16 cellular contexts compared by ENCODE assay signal in the genomic region with DNA sequence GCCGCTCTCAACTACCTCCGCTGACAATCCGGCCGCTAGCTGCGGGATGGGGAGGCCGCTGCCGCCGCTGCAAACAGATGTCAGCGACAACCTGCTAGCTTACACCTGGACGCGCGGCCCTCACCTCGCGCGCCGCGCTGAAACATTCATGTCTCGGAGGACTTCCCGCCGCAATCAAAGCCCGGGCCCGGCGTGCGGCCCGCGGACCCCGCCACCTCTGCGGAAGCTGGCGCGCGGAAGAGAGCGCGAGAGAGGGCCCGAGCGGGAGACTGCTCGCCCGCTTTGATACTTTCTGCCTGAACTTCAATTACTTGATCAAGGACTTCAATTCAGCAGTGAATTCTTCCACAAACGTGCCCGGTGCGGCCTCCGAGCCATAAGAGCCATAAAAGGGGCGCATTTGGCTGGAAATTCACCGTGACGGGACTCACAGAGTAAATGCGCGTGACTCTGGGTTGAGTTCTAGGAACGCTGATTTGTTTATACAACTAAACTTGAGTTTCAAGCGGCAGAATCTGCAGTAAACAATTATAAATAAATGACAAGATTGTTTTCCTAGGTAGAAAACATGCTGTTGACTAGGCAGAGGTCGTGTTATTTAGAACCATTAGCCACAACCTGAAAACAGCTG.
DNase-seq lines count a peak whose midpoint lies in the region; ATAC-seq, FAIRE-seq and TF ChIP-seq lines count a peak whose summit lies in the region.
"Had no signal": no experiment of that assay in that cellular context is flagged by ENCODE, and none has a peak within 500 bp of the region (broad histone marks: within the 10 kb centered on the region; RNA-seq: fewer than 3 reads in every experiment).

No MANE protein-coding gene starts in this region.

- peaks cover 17% of the 10 kb centered on the region for H3K36me3 Mint-ChIP-seq in activated naive CD4-positive, alpha-beta T cell treated with anti-CD3 and anti-CD28 coated beads for 36 hours (ENCODE audit: low read depth)
- H3K36me3 Mint-ChIP-seq: natural killer cell had no signal

- no peaks in the 10 kb centered on the region for H3K27me3 Mint-ChIP-seq in activated naive CD4-positive, alpha-beta T cell treated with anti-CD3 and anti-CD28 coated beads for 36 hours (ENCODE audit: low read depth)
- H3K27me3 Mint-ChIP-seq: activated naive CD4-positive, alpha-beta T cell treated with anti-CD3 and anti-CD28 coated beads, Interleukin-2, amount 50 U/mL, for 24 hours had no signal

- FAIRE-seq in H1 (lab: Jason Lieb, UNC) = no peak
- FAIRE-seq: H54 had no signal

- H2BK120ac ChIP-seq in H1 (replicated peaks; ENCODE audit: low read depth, low read length) = no peak overlapping the region

- peak in 1 of 2 experiments; percentile 77 for DNase-seq in H1 (ENCODE audit: low read depth in 1 of 2, low spot score in 2 of 2)
- DNase-seq in islet precursor cell = peak; percentile 79
- DNase-seq in NCI-H1694 (lab: John Stamatoyannopoulos, UW) = no peak
- DNase-seq in DMS53 treated with DMSO at 0.1 percent for 48 hours (lab: John Stamatoyannopoulos, UW; ENCODE audit: unreplicated experiment) = no peak
- DNase-seq in activated naive CD4-positive, alpha-beta T cell treated with anti-CD3 and anti-CD28 coated beads for 36 hours = no peak
- DNase-seq: DMS 273 treated with DMSO at 0.1 percent for 48 hours; left cardiac atrium; natural killer cell; NK-92 treated with Interleukin-12 subunit alpha and Interleukin-12 subunit beta, amount 100 ng/mL, for 24 hours; stimulated activated CD4-positive, alpha-beta T cell treated with anti-CD3 and anti-CD28 coated beads, Interleukin-15, amount 100 ng/mL, for 24 hours; uterus had no signal

- H4K91ac ChIP-seq in H1 (replicated peaks; ENCODE audit: insufficient read length, low read length) = no peak overlapping the region

- H3K56ac ChIP-seq in H1 (replicated peaks; ENCODE audit: insufficient read length, low read depth, low read length) = no peak overlapping the region

- H3K27ac Mint-ChIP-seq in activated naive CD4-positive, alpha-beta T cell treated with anti-CD3 and anti-CD28 coated beads for 36 hours = no peak overlapping the region
- H3K27ac Mint-ChIP-seq: activated naive CD4-positive, alpha-beta T cell treated with anti-CD3 and anti-CD28 coated beads, Interleukin-2, amount 50 U/mL, for 24 hours; natural killer cell had no signal

- H4K8ac ChIP-seq in H1 (ENCODE audit: extremely low read depth, insufficient read depth, low read length) = peak overlapping the region; percentile 28; the same call in 1 of the 2 replicates

- TF ChIP-seq EP300 in H1 (IDR thresholded peaks at IDR 0.05; ENCODE audit: borderline replicate concordance in 1 of 2, low read depth in 2 of 2, low read length in 2 of 2) = no peak

- H3K27ac ChIP-seq in HUES48 (ENCODE audit: low read depth, low read length) = no peak overlapping the region
- H3K27ac ChIP-seq in H1 (ENCODE audit: low read depth, low read length) = no peak overlapping the region
- peak overlapping the region; percentile 48 for H3K27ac ChIP-seq in rectal smooth muscle tissue (ENCODE audit: low read depth, low read length)
- H3K27ac ChIP-seq: uterus had no signal

- H3K79me1 ChIP-seq in H1 (ENCODE audit: low read depth, low read length) = no peaks in the 10 kb centered on the region

- H3K9ac ChIP-seq in HUES48 (ENCODE audit: low read depth, low read length) = no peak overlapping the region
- H3K9ac ChIP-seq in H1 (replicated peaks in 1 of 4; ENCODE audit: extremely low read depth in 1 of 4, low read depth in 3 of 4, low read length in 3 of 4) = peak overlapping the region in 1 of 4 experiments; percentile 41; a peak in 5 of 7 replicates
- no peak overlapping the region for H3K9ac ChIP-seq in rectal smooth muscle tissue (ENCODE audit: low read length)

- no peak overlapping the region; the same call in 1 of the 2 replicates for H3K18ac ChIP-seq in H1 (ENCODE audit: extremely low read depth, low read length)

- intact Hi-C loops in activated naive CD4-positive, alpha-beta T cell treated with anti-CD3 and anti-CD28 coated beads for 36 hours (cut with micrococcal nuclease) = no loop called here

- H3K9me3 ChIP-seq in HUES48 (ENCODE audit: control insufficient read depth, insufficient read depth, low read length) (no peaks in the 10 kb centered on the region), H1 (ENCODE audit: insufficient read depth in 2 of 2, low read depth in 1 of 2, low read length in 1 of 2) (no peaks in the 10 kb centered on the region)

- peaks cover 6% of the 10 kb centered on the region for H3K23me2 ChIP-seq in H1 (ENCODE audit: low read depth, low read length)

- H4K20me1 ChIP-seq in H1 (replicated peaks in 1 of 2; ENCODE audit: control insufficient read depth in 1 of 2, insufficient read depth in 2 of 2, low read length in 2 of 2) = no peaks in the 10 kb centered on the region

- H4K5ac ChIP-seq in H1 (ENCODE audit: insufficient read length, low read depth, low read length) = no peak overlapping the region

- no peak overlapping the region; the same call in 1 of the 2 replicates for H2BK5ac ChIP-seq in H1 (ENCODE audit: low read depth, low read length)

- peak overlapping the region; percentile 84; the same call in 1 of the 2 replicates for H2BK12ac ChIP-seq in H1 (ENCODE audit: low read depth, low read length)

- H3K4me3 Mint-ChIP-seq in activated naive CD4-positive, alpha-beta T cell treated with anti-CD3 and anti-CD28 coated beads for 36 hours = no peak overlapping the region
- H3K4me3 Mint-ChIP-seq: activated naive CD4-positive, alpha-beta T cell treated with anti-CD3 and anti-CD28 coated beads, Interleukin-2, amount 50 U/mL, for 24 hours; natural killer cell had no signal

- no peaks in the 10 kb centered on the region for H3K36me3 ChIP-seq in HUES48 (ENCODE audit: control insufficient read depth, insufficient read depth, low read length)
- H3K36me3 ChIP-seq in H1 (ENCODE audit: control insufficient read depth in 2 of 4, insufficient read depth in 4 of 4, low read length in 3 of 4) = no peaks in the 10 kb centered on the region
- H3K36me3 ChIP-seq in rectal smooth muscle tissue (ENCODE audit: control insufficient read depth, insufficient read depth, low read length) = peaks cover 6% of the 10 kb centered on the region

- peak overlapping the region; percentile 72 to 77 for H3K4me2 ChIP-seq in H1 (ENCODE audit: insufficient read depth in 1 of 2, low read depth in 2 of 2, low read length in 2 of 2)

- peaks cover 2% of the 10 kb centered on the region for H3K9me3 Mint-ChIP-seq in activated naive CD4-positive, alpha-beta T cell treated with anti-CD3 and anti-CD28 coated beads for 36 hours
- H3K9me3 Mint-ChIP-seq: activated naive CD4-positive, alpha-beta T cell treated with anti-CD3 and anti-CD28 coated beads, Interleukin-2, amount 50 U/mL, for 24 hours; natural killer cell had no signal

- no peak for ATAC-seq in GM18498 (IDR thresholded peaks at IDR 0.05; ENCODE audit: unreplicated experiment)
- ATAC-seq: left cardiac atrium, natural killer cell had no signal

- CTCF ChIA-PET in H1 (lab: Charles Lee; ENCODE audit: partially characterized antibody) = no interaction called here
- CTCF ChIA-PET in activated naive CD4-positive, alpha-beta T cell treated with anti-CD3 and anti-CD28 coated beads for 36 hours (lab: Charles Lee) = no interaction called here

- POLR2A ChIA-PET in H1 (lab: Charles Lee; ENCODE audit: partially characterized antibody) = interaction anchor here (1.0 to 1.7 kb wide), 2 partner anchors 15 to 108 kb away, joined by 3 to 5 read pairs; no protein-coding TSS in a partner anchor

- H3K27me3 ChIP-seq in HUES48 (ENCODE audit: control insufficient read depth, insufficient read depth, low read length) (peaks cover 24% of the 10 kb centered on the region), H1 (replicated peaks in 1 of 4; ENCODE audit: control insufficient read depth in 3 of 4, extremely low read depth in 1 of 4, insufficient read depth in 3 of 4, low read length in 3 of 4) (peaks cover 0 to 3% (median 1%) of the 10 kb centered on the region in 4 experiments; a peak in 1 of 7 replicates), rectal smooth muscle tissue (ENCODE audit: control insufficient read depth, insufficient read depth, low read length) (no peaks in the 10 kb centered on the region)
- H3K27me3 ChIP-seq: uterus had no signal

- H3K4ac ChIP-seq in H1 (replicated peaks; ENCODE audit: insufficient read length, low read depth, low read length) = no peak overlapping the region

- no peak for TF ChIP-seq CTCF in H1 (IDR thresholded peaks at IDR 0.05; ENCODE audit: control extremely low read depth in 1 of 3, insufficient read depth in 1 of 3, low read depth in 1 of 3, low read length in 3 of 3)

- H2AK5ac ChIP-seq in H1 (ENCODE audit: low read depth, low read length) = no peak overlapping the region

- no peak overlapping the region for H3K14ac ChIP-seq in H1 (ENCODE audit: insufficient read length)

- TF ChIP-seq POLR2A in H1 (IDR thresholded peaks at IDR 0.05; ENCODE audit: control extremely low read depth in 1 of 2, low read depth in 2 of 2, low read length in 2 of 2) = no peak

- 0 out of 2 replicates have a peak overlapping the region, but pooled peaks have one; percentile 61 for H2BK15ac ChIP-seq in H1 (ENCODE audit: low read length)

- H3K23ac ChIP-seq in H1 (ENCODE audit: insufficient read length) = no peak overlapping the region

- peak overlapping the region; percentile 67; the same call in 1 of the 2 replicates for H2AFZ ChIP-seq in H1 (ENCODE audit: low read length)

- H3K79me2 ChIP-seq in H1 (ENCODE audit: control insufficient read depth in 1 of 2, insufficient read depth in 2 of 2, low read length in 2 of 2) = no peaks in the 10 kb centered on the region

- no peak for TF ChIP-seq RAD21 in H1 (IDR thresholded peaks at IDR 0.05 in 1 of 2, conservative IDR thresholded peaks at IDR 0.05 in 1 of 2; ENCODE audit: low read depth in 2 of 2, low read length in 2 of 2)

- H2BK20ac ChIP-seq in H1 (ENCODE audit: low read length) = no peak overlapping the region

- WGBS in H1 (ENCODE audit: extremely low coverage in 1 of 2, insufficient coverage in 1 of 2, insufficient read length in 1 of 2, insufficient replicate concordance in 2 of 2, low coverage in 1 of 2, low lambda C conversion rate in 2 of 2, missing lambda C conversion rate in 1 of 2), 2 experiments = 24% methylated on average over 45 of the region's 49 CpGs; no CpG with 5 or more reads in 1 of the 2 experiments

- H3K4me1 ChIP-seq in HUES48 (ENCODE audit: control insufficient read depth, insufficient read depth, low read length) = peaks cover 7% of the 10 kb centered on the region
- H3K4me1 ChIP-seq in H1 (replicated peaks in 1 of 4; ENCODE audit: control insufficient read depth in 3 of 4, insufficient read depth in 4 of 4, low read length in 3 of 4) = no peaks in the 10 kb centered on the region
- no peaks in the 10 kb centered on the region for H3K4me1 ChIP-seq in rectal smooth muscle tissue (ENCODE audit: control insufficient read depth, insufficient read depth, low read length)
- H3K4me1 ChIP-seq: uterus had no signal

- no peaks in the 10 kb centered on the region for H3K4me1 Mint-ChIP-seq in activated naive CD4-positive, alpha-beta T cell treated with anti-CD3 and anti-CD28 coated beads for 36 hours (ENCODE audit: low read depth)
- H3K4me1 Mint-ChIP-seq: activated naive CD4-positive, alpha-beta T cell treated with anti-CD3 and anti-CD28 coated beads, Interleukin-2, amount 50 U/mL, for 24 hours; natural killer cell had no signal

- H3K4me3 ChIP-seq in HUES48 (ENCODE audit: low read depth, low read length) (peak overlapping the region; percentile 61), H1 (ENCODE audit: extremely low read depth in 1 of 4, insufficient read depth in 2 of 4, low read depth in 3 of 4, low read length in 4 of 4) (peak overlapping the region; percentile 33 to 58 (median 48); a peak in 7 of 8 replicates), rectal smooth muscle tissue (ENCODE audit: low read length) (no peak overlapping the region)
- H3K4me3 ChIP-seq: uterus had no signal
